ENCODE assay signal across 1 cellular context in genomic region chr1:220124542-220124941, GRCh38.
TF ChIP-seq lines count a peak whose summit lies in the region.

No MANE protein-coding gene starts in this region.

TF ChIP-seq in SK-N-SH, 30 proteins besides CTCF, POLR2A, EP300 and RAD21 (continued from another document):
- no peak for TF ChIP-seq NRF1 (IDR thresholded peaks at IDR 0.05; ENCODE audit: low read depth, low read length)
- TF ChIP-seq CHD2 (IDR thresholded peaks at IDR 0.05; ENCODE audit: low read length, partially characterized antibody): no peak
- no peak for TF ChIP-seq TAF1 (IDR thresholded peaks at IDR 0.05; ENCODE audit: borderline replicate concordance, low read depth, low read length)
- TF ChIP-seq TEAD4 (IDR thresholded peaks at IDR 0.05; ENCODE audit: borderline replicate concordance, insufficient read depth): no peak
- no peak for TF ChIP-seq GABPA (IDR thresholded peaks at IDR 0.05; ENCODE audit: low read depth)
- no peak for TF ChIP-seq RXRA (IDR thresholded peaks at IDR 0.05; ENCODE audit: borderline replicate concordance, low read depth)
- TF ChIP-seq MXI1 (IDR thresholded peaks at IDR 0.05; ENCODE audit: low read depth, low read length): no peak
- TF ChIP-seq, protein P1, sequence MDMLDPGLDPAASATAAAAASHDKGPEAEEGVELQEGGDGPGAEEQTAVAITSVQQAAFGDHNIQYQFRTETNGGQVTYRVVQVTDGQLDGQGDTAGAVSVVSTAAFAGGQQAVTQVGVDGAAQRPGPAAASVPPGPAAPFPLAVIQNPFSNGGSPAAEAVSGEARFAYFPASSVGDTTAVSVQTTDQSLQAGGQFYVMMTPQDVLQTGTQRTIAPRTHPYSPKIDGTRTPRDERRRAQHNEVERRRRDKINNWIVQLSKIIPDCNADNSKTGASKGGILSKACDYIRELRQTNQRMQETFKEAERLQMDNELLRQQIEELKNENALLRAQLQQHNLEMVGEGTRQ (IDR thresholded peaks at IDR 0.05; ENCODE audit: borderline replicate concordance, low read depth, low read length): no peak
- TF ChIP-seq GATA2 (CRISPR knock-in tag; IDR thresholded peaks at IDR 0.05): no peak
- TF ChIP-seq JUND (IDR thresholded peaks at IDR 0.05): no peak
- no peak for TF ChIP-seq MEF2A (IDR thresholded peaks at IDR 0.05; ENCODE audit: borderline replicate concordance, low read depth)
